In genomic region chr2:110670826-110671225, GRCh38 we compare ENCODE assay signal across 1 cellular context.
TF ChIP-seq lines count a peak whose summit lies in the region.

No MANE protein-coding gene starts in this region.

TF ChIP-seq in SK-N-SH, 30 proteins besides CTCF, POLR2A, EP300 and RAD21 (continued from another document):
- no peak for TF ChIP-seq REST (IDR thresholded peaks at IDR 0.05; ENCODE audit: low read depth, low read length)
- TF ChIP-seq USF1 (IDR thresholded peaks at IDR 0.05; ENCODE audit: borderline replicate concordance, low read depth): no peak
- no peak for TF ChIP-seq TEAD4 (IDR thresholded peaks at IDR 0.05; ENCODE audit: borderline replicate concordance, insufficient read depth)
- no peak for TF ChIP-seq SMC3 (IDR thresholded peaks at IDR 0.05; ENCODE audit: low read depth, low read length)
- TF ChIP-seq IRF3 (IDR thresholded peaks at IDR 0.05; ENCODE audit: low read depth, low read length): no peak
- no peak for TF ChIP-seq GABPA (IDR thresholded peaks at IDR 0.05; ENCODE audit: low read depth)
TF ChIP-seq in SK-N-SH: peak in this region for 0.
